In the genomic region with DNA sequence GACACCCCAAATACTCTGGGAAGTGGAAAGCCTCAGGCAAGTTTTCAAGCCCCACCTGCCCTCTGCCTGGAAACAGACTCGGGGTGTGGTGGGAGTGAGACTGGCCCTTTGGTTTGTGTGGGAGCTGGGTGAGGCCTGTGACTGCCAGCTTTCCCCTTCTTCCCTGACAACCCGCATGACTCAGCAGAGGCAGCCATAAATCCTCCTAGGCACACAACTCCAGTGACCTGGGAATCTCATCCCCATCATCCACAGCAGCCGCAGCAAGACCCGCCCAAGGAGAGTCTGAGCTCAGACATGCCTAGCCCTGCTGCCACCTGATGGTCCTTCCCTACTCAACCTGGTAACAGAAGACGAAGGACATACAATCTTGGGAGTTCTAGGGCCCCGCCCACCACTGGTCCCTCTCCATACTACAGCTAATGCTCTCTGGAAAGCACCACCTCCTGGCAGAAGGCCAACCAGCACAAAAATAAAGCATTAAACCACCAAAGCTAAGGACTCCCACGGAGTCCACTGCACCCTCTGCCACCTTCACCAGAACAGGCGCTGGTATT, we compare ENCODE assay signal across 11 cellular contexts. TPM values are rescaled to one million over a fixed set of nuclear protein-coding genes. Genes with fewer than 3 reads are reported as not detected.
DNase-seq lines count a peak whose midpoint lies in the region; ATAC-seq and FAIRE-seq lines count a peak whose summit lies in the region.
"Had no signal": no experiment of that assay in that cellular context is flagged by ENCODE, and none has a peak within 500 bp of the region (broad histone marks: within the 10 kb centered on the region; RNA-seq: fewer than 3 reads in every experiment).

No MANE protein-coding gene starts in this region.

- no peaks in the 10 kb centered on the region for H3K27me3 ChIP-seq in BLaER1

- peak overlapping the region in 1 of 2 donors; percentile 86 for H3K27ac Mint-ChIP-seq in stimulated activated naive CD8-positive, alpha-beta T cell treated with anti-CD3 and anti-CD28 coated beads, Interleukin-15, amount 100 ng/mL, for 72 hours
- H3K27ac Mint-ChIP-seq in activated CD8-positive, alpha-beta memory T cell treated with anti-CD3 and anti-CD28 coated beads, Interleukin-2, amount 10 ng/mL, durations not matched to agents 7 days and 5 days = no peak overlapping the region

- H3K36me3 Mint-ChIP-seq in activated CD8-positive, alpha-beta memory T cell treated with anti-CD3 and anti-CD28 coated beads, Interleukin-2, amount 10 ng/mL, durations not matched to agents 7 days and 5 days = peaks cover 9% of the 10 kb centered on the region

- ATAC-seq in left colon = peak; percentile 80
- ATAC-seq in HG02763 (IDR thresholded peaks at IDR 0.05; ENCODE audit: unreplicated experiment) = no peak
- no peak for ATAC-seq in GM21619 (IDR thresholded peaks at IDR 0.05; ENCODE audit: unreplicated experiment)
- ATAC-seq in stimulated activated naive CD8-positive, alpha-beta T cell treated with anti-CD3 and anti-CD28 coated beads, Interleukin-15, amount 100 ng/mL, for 72 hours = no peak
- no peak for ATAC-seq in activated CD8-positive, alpha-beta memory T cell treated with anti-CD3 and anti-CD28 coated beads, Interleukin-2, amount 10 ng/mL, durations not matched to agents 7 days and 5 days

- H3K9me3 ChIP-seq in BLaER1 = no peaks in the 10 kb centered on the region

- no peaks in the 10 kb centered on the region for H3K9me3 Mint-ChIP-seq in stimulated activated naive CD8-positive, alpha-beta T cell treated with anti-CD3 and anti-CD28 coated beads, Interleukin-15, amount 100 ng/mL, for 72 hours
- no peaks in the 10 kb centered on the region for H3K9me3 Mint-ChIP-seq in activated CD8-positive, alpha-beta memory T cell treated with anti-CD3 and anti-CD28 coated beads, Interleukin-2, amount 10 ng/mL, durations not matched to agents 7 days and 5 days (ENCODE audit: low read depth)

- FAIRE-seq in HTR-8/SVneo (lab: Jason Lieb, UNC) = peak; percentile 94
- FAIRE-seq: G401.6 had no signal

- no peaks in the 10 kb centered on the region for H3K27me3 Mint-ChIP-seq in stimulated activated naive CD8-positive, alpha-beta T cell treated with anti-CD3 and anti-CD28 coated beads, Interleukin-15, amount 100 ng/mL, for 72 hours
- no peaks in the 10 kb centered on the region for H3K27me3 Mint-ChIP-seq in activated CD8-positive, alpha-beta memory T cell treated with anti-CD3 and anti-CD28 coated beads, Interleukin-2, amount 10 ng/mL, durations not matched to agents 7 days and 5 days

- peak overlapping the region; percentile 30; the same call in 1 of the 2 replicates for H3K4me2 ChIP-seq in BLaER1

- H3K4me1 ChIP-seq in BLaER1 = peaks cover 8% of the 10 kb centered on the region; the same call in 1 of the 2 replicates

- no peak overlapping the region for H3K4me3 ChIP-seq in BLaER1

- no peaks in the 10 kb centered on the region for H4K20me1 ChIP-seq in BLaER1

- no peak overlapping the region for H3K9ac ChIP-seq in BLaER1

- DNase-seq in HTR-8/SVneo (ENCODE audit: insufficient read length, low spot score) (peak; percentile 41), amniotic epithelial cell (ENCODE audit: low read depth) (peak; percentile 64), left colon (peak; percentile 48 to 52)
- DNase-seq in stimulated activated naive CD8-positive, alpha-beta T cell treated with anti-CD3 and anti-CD28 coated beads, Interleukin-15, amount 100 ng/mL, for 72 hours = no peak
- no peak for DNase-seq in activated CD8-positive, alpha-beta memory T cell treated with anti-CD3 and anti-CD28 coated beads, Interleukin-2, amount 10 ng/mL, durations not matched to agents 7 days and 5 days
- DNase-seq: NCI-H2081 treated with DMSO at 0.1 percent for 48 hours; stimulated activated CD4-positive, alpha-beta T cell treated with anti-CD3 and anti-CD28 coated beads, Interleukin-12 subunit alpha, Interleukin-12 subunit beta, amount 100 ng/mL, for 4 hours had no signal

- no peak overlapping the region for H3K27ac ChIP-seq in BLaER1

- H3K4me1 Mint-ChIP-seq in stimulated activated naive CD8-positive, alpha-beta T cell treated with anti-CD3 and anti-CD28 coated beads, Interleukin-15, amount 100 ng/mL, for 72 hours = peaks cover 25% of the 10 kb centered on the region
- no peaks in the 10 kb centered on the region for H3K4me1 Mint-ChIP-seq in activated CD8-positive, alpha-beta memory T cell treated with anti-CD3 and anti-CD28 coated beads, Interleukin-2, amount 10 ng/mL, durations not matched to agents 7 days and 5 days

- H3K4me3 Mint-ChIP-seq in stimulated activated naive CD8-positive, alpha-beta T cell treated with anti-CD3 and anti-CD28 coated beads, Interleukin-15, amount 100 ng/mL, for 72 hours = no peak overlapping the region
- no peak overlapping the region for H3K4me3 Mint-ChIP-seq in activated CD8-positive, alpha-beta memory T cell treated with anti-CD3 and anti-CD28 coated beads, Interleukin-2, amount 10 ng/mL, durations not matched to agents 7 days and 5 days

- H3K36me3 ChIP-seq in BLaER1 = no peaks in the 10 kb centered on the region

- CTCF ChIA-PET in activated CD8-positive, alpha-beta memory T cell treated with anti-CD3 and anti-CD28 coated beads, Interleukin-2, amount 10 ng/mL, durations not matched to agents 7 days and 5 days (lab: Charles Lee) = no interaction called here

- intact Hi-C loops in left colon (cut with DNase I, micrococcal nuclease) = no loop called here

RNA-seq across cellular contexts. Expression of gene GATB, which starts 30.7 kb away (rescaled TPM):
- total RNA-seq in left colon = 10 to 100 TPM; 18.6 to 20.1 TPM
- 10 to 100 TPM; 14.1 to 17.9 TPM for total RNA-seq in activated CD8-positive, alpha-beta memory T cell treated with anti-CD3 and anti-CD28 coated beads, Interleukin-2, amount 10 ng/mL, durations not matched to agents 7 days and 5 days

Comparison
In these comparisons a context has a peak if more than half of its experiments do, and no peak if none do; other contexts are left out.
1. DNase-seq: peak in HTR-8/SVneo (single experiment), amniotic epithelial cell (single experiment) and left colon (2 of 2); none in stimulated activated naive CD8-positive, alpha-beta T cell treated with anti-CD3 and anti-CD28 coated beads, Interleukin-15, amount 100 ng/mL, for 72 hours (0 of 2) and activated CD8-positive, alpha-beta memory T cell treated with anti-CD3 and anti-CD28 coated beads, Interleukin-2, amount 10 ng/mL, durations not matched to agents 7 days and 5 days (single experiment).